In the genomic region with DNA sequence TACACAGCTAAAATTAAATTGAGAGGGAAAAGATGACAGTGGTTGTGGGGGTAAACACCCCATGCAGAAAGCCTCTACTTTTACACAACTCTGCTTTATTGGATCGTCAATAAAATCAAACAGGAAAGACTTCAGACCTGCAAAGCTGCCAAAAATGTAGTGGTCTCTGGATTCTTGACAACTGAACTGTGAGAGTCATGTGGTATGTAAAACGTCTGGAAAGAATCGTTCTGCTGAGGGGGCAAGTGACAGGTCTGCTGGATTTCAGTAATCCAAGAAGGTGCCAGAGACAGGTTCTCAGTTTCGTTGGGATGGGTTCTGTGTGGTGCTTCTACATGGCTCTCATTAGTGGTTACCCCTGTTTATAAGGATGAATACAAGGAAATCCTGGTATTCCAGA, we compare ENCODE assay signal across 16 cellular contexts.
A peak's percentile ranks its signal among the peaks of the same experiment; 100 is the strongest.
DNase-seq lines count a peak whose midpoint lies in the region; ATAC-seq and TF ChIP-seq lines count a peak whose summit lies in the region.
"Had no signal": no experiment of that assay in that cellular context is flagged by ENCODE, and none has a peak within 500 bp of the region (broad histone marks: within the 10 kb centered on the region; RNA-seq: fewer than 3 reads in every experiment).

No MANE protein-coding gene starts in this region.

- no peak for TF ChIP-seq CTCF in heart left ventricle (IDR thresholded peaks at IDR 0.05)
- no peak for TF ChIP-seq CTCF in astrocyte of the spinal cord (IDR thresholded peaks at IDR 0.05; ENCODE audit: low read depth, low read length)
- no peak for TF ChIP-seq CTCF in right atrium auricular region (IDR thresholded peaks at IDR 0.05)
- no peak for TF ChIP-seq CTCF in BE2C (IDR thresholded peaks at IDR 0.05; ENCODE audit: low read depth, low read length)

- H3K27me3 ChIP-seq in heart left ventricle (no peaks in the 10 kb centered on the region), right atrium auricular region (no peaks in the 10 kb centered on the region), BE2C (no peaks in the 10 kb centered on the region)
- H3K27me3 ChIP-seq: Peyer's patch, suprapubic skin had no signal

- H3K27ac ChIP-seq in heart left ventricle: peak overlapping the region in 3 of 12 donors; percentile 11 to 29 (median 11)
- H3K27ac ChIP-seq in right atrium auricular region: peak overlapping the region; percentile 24 to 26
- H3K27ac ChIP-seq: lower lobe of right lung, Peyer's patch, suprapubic skin had no signal

- TF ChIP-seq POLR2A in heart left ventricle (IDR thresholded peaks at IDR 0.05): no peak

- no peak overlapping the region for H3K4me3 ChIP-seq in heart left ventricle
- no peak overlapping the region for H3K4me3 ChIP-seq in astrocyte of the spinal cord (ENCODE audit: low read depth, low read length)
- no peak overlapping the region for H3K4me3 ChIP-seq in right atrium auricular region
- H3K4me3 ChIP-seq in BE2C (ENCODE audit: low read depth, low read length): no peak overlapping the region
- H3K4me3 ChIP-seq: lower lobe of right lung, Peyer's patch, suprapubic skin had no signal

- H3K9me3 ChIP-seq in heart left ventricle (no peaks in the 10 kb centered on the region), right atrium auricular region (no peaks in the 10 kb centered on the region), BE2C (no peaks in the 10 kb centered on the region)
- H3K9me3 ChIP-seq: lower lobe of right lung, Peyer's patch, suprapubic skin had no signal

- in situ Hi-C loops in astrocyte of the spinal cord (cut with HindIII; ENCODE audit: low sequenced_read_pairs): no loop called here

- intact Hi-C loops in heart left ventricle (cut with DNase I): no loop called here
- intact Hi-C loops in left ventricle myocardium superior (cut with micrococcal nuclease): no loop called here

- H3K4me1 ChIP-seq in heart left ventricle (peaks cover 0 to 45% (median 15%) of the 10 kb centered on the region in 12 donors), right atrium auricular region (peaks cover 0 to 15% of the 10 kb centered on the region in 2 donors), BE2C (no peaks in the 10 kb centered on the region)
- H3K4me1 ChIP-seq: Peyer's patch, suprapubic skin had no signal

- peak in 3 of 4 donors; percentile 22 to 38 (median 25) for ATAC-seq in heart left ventricle
- no peak for ATAC-seq in left ventricle myocardium superior
- ATAC-seq: lower lobe of right lung; naive thymus-derived CD8-positive, alpha-beta T cell; WTC11 had no signal

- 22 to 32% (median 29%) methylated on average over 4 of the region's 4 CpGs for WGBS in heart left ventricle, 4 donors

- DNase-seq in heart left ventricle: no peak
- no peak for DNase-seq in left ventricle myocardium superior
- peak; percentile 92 for DNase-seq in astrocyte of the spinal cord (ENCODE audit: low read depth, low spot score)
- DNase-seq in right atrium auricular region (ENCODE audit: low spot score): no peak
- DNase-seq in HK-2 (ENCODE audit: unreplicated experiment): no peak
- no peak for DNase-seq in cerebellar nuclear complex (lab: John Stamatoyannopoulos, UW)
- DNase-seq in BE2C: no peak
- no peak for DNase-seq in NCI-H2171 treated with DMSO at 0.1 percent for 48 hours (lab: John Stamatoyannopoulos, UW)
- DNase-seq: lower lobe of right lung; naive thymus-derived CD8-positive, alpha-beta T cell; NCI-H2029 treated with DMSO at 0.1 percent for 48 hours; NCI-H526; Peyer's patch; T-helper 1 cell had no signal

- H3K36me3 ChIP-seq in heart left ventricle (no peaks in the 10 kb centered on the region), right atrium auricular region (no peaks in the 10 kb centered on the region), BE2C (no peaks in the 10 kb centered on the region)
- H3K36me3 ChIP-seq: lower lobe of right lung, suprapubic skin had no signal
